ENCODE assay signal across 9 cellular contexts in the genomic region with DNA sequence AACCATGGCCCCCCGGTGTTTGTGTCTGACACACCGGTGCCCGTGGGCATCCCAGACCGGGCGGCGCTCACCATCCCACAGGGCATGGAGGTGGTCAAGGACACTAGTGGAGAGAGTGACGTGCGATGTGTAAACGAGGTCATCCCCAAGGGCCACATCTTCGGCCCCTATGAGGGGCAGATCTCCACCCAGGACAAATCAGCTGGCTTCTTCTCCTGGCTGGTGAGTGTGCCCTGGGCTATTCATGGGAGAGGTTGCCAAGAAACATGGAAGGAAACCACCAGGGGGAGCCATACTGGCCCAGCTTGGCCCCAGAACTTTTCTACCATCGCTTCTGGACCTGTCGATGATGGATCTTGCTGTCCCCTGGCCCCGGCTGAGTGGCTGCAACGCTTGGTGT. TPM values are rescaled to one million over a fixed set of nuclear protein-coding genes. Genes with fewer than 3 reads are reported as not detected.
DNase-seq lines count a peak whose midpoint lies in the region; ATAC-seq and TF ChIP-seq lines count a peak whose summit lies in the region.
"Had no signal": no experiment of that assay in that cellular context is flagged by ENCODE, and none has a peak within 500 bp of the region (broad histone marks: within the 10 kb centered on the region; RNA-seq: fewer than 3 reads in every experiment).

No MANE protein-coding gene starts in this region.

- CTCF ChIA-PET in HEK293T (lab: Yijun Ruan, JAX): interaction anchor here (0.5 to 1.3 kb wide), 3 partner anchors 8 to 47 kb away, joined by 3 read pairs; no protein-coding TSS in a partner anchor

- no peaks in the 10 kb centered on the region for H3K9me3 ChIP-seq in body of pancreas

- H3K27ac Mint-ChIP-seq in mesothelial cell of epicardium: no peak overlapping the region

- peaks cover 14% of the 10 kb centered on the region for H3K36me3 Mint-ChIP-seq in mesothelial cell of epicardium

- no peak overlapping the region for H3K4me3 ChIP-seq in body of pancreas

- intact Hi-C loops in body of pancreas (cut with DNase I): no loop called here

- no peaks in the 10 kb centered on the region for H3K36me3 ChIP-seq in body of pancreas (replicated peaks in 1 of 2; ENCODE audit: insufficient read depth in 1 of 2, low read depth in 2 of 2)

- TF ChIP-seq POLR2A in body of pancreas (IDR thresholded peaks at IDR 0.05): no peak

- H3K27ac ChIP-seq in body of pancreas: no peak overlapping the region

- peak overlapping the region; percentile 34 for H3K4me3 Mint-ChIP-seq in mesothelial cell of epicardium

- TF ChIP-seq CTCF in body of pancreas (IDR thresholded peaks at IDR 0.05) (peak; percentile 28 to 47 (median 38)), mesothelial cell of epicardium (IDR thresholded peaks at IDR 0.05; ENCODE audit: unreplicated experiment) (peak; percentile 42)

- peaks cover 32% of the 10 kb centered on the region for H3K4me1 Mint-ChIP-seq in mesothelial cell of epicardium

- peak; percentile 25 for DNase-seq in COLO668 (lab: John Stamatoyannopoulos, UW; ENCODE audit: unreplicated experiment)
- DNase-seq in HEK293T (ENCODE audit: extremely low spot score): peak; percentile 50
- DNase-seq in body of pancreas: peak; percentile 40 to 57 (median 46)
- no peak for DNase-seq in mesothelial cell of epicardium (ENCODE audit: low spot score in 2 of 2, unreplicated experiment in 2 of 2)
- no peak for DNase-seq in NCI-H510A treated with DMSO at 0.1 percent for 48 hours (lab: John Stamatoyannopoulos, UW)
- DNase-seq in activated CD4-positive, alpha-beta T cell treated with anti-CD3 and anti-CD28 coated beads, Interleukin-2, amount 50 U/mL, for 4 hours: no peak

- peaks cover 30% of the 10 kb centered on the region for H3K4me1 ChIP-seq in body of pancreas

- no peaks in the 10 kb centered on the region for H3K9me3 Mint-ChIP-seq in mesothelial cell of epicardium
- H3K9me3 Mint-ChIP-seq: central memory CD8-positive, alpha-beta T cell had no signal

- no peaks in the 10 kb centered on the region for H3K27me3 ChIP-seq in body of pancreas

- ATAC-seq in body of pancreas (no peak), HG03442 (IDR thresholded peaks at IDR 0.05; ENCODE audit: unreplicated experiment) (no peak), HG02885 (IDR thresholded peaks at IDR 0.05; ENCODE audit: poor library complexity, unreplicated experiment) (no peak)

- POLR2A ChIA-PET in HEK293T (lab: Yijun Ruan, JAX): no interaction called here

- H3K27me3 Mint-ChIP-seq in mesothelial cell of epicardium (ENCODE audit: low read depth): no peaks in the 10 kb centered on the region
- H3K27me3 Mint-ChIP-seq: central memory CD8-positive, alpha-beta T cell had no signal

- WGBS in body of pancreas, 2 donors: 87 to 100% methylated on average over 1 to 14 of the region's 14 CpGs

TF ChIP-seq in HEK293T, 16 proteins besides CTCF, POLR2A, EP300 and RAD21:
- no peak for TF ChIP-seq SUZ12 (IDR thresholded peaks at IDR 0.05)
- no peak for TF ChIP-seq NFRKB (IDR thresholded peaks at IDR 0.05)

RNA-seq across cellular contexts. Expression of a gene that starts 36.5 kb away (rescaled TPM):
- total RNA-seq in body of pancreas (1 to 10 TPM; 4.4 to 7.9 TPM), mesothelial cell of epicardium (56.9 to 60.9 TPM (median 60.2 TPM) in 3 replicates)

Comparison
In these comparisons a context has a peak if more than half of its experiments do, and no peak if none do; other contexts are left out.
1. DNase-seq: peak in COLO668 (single experiment), HEK293T (single experiment) and body of pancreas (4 of 4); none in mesothelial cell of epicardium (0 of 2), NCI-H510A treated with DMSO at 0.1 percent for 48 hours (single experiment) and activated CD4-positive, alpha-beta T cell treated with anti-CD3 and anti-CD28 coated beads, Interleukin-2, amount 50 U/mL, for 4 hours (0 of 2).